17 cellular contexts compared by ENCODE assay signal in the genomic region with DNA sequence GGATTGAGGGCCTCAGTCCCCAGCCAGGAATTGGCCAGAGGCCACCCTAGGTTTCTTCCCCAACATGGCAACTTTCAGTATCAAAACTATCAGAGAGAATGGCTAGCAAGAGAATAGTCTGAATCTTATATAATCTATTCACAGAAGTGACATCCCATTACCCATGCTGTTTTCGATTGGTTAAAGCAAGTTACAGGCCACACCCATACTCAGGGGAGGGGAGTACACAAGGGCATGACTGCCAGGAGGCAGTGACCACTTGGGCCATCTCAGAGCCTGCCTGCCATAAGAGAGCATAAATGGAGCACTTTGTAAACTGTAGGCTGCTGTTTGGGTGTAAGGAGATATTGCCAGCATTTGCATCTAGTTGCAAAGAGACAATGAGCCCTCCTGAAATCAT.
"Had no signal": no experiment of that assay in that cellular context is flagged by ENCODE, and none has a peak within 500 bp of the region (broad histone marks: within the 10 kb centered on the region; RNA-seq: fewer than 3 reads in every experiment).

No MANE protein-coding gene starts in this region.

- H3K9me3 ChIP-seq: body of pancreas, esophagus squamous epithelium, lower lobe of right lung, prostate gland, stomach, testis had no signal

- H3K36me3 ChIP-seq: esophagus squamous epithelium, lower lobe of right lung, prostate gland, stomach had no signal

- H3K4me1 ChIP-seq: body of pancreas, foreskin keratinocyte, prostate gland had no signal

- H3K4me1 Mint-ChIP-seq: WTC11 had no signal

- H3K9me3 Mint-ChIP-seq: activated CD8-positive, alpha-beta T cell treated with anti-CD3 and anti-CD28 coated beads for 36 hours; activated naive CD4-positive, alpha-beta T cell treated with anti-CD3 and anti-CD28 coated beads, Interleukin-2, amount 50 U/mL, for 24 hours; mesothelial cell of epicardium had no signal

- H3K27me3 ChIP-seq: body of pancreas, testis had no signal

- DNase-seq: activated CD4-positive, alpha-beta T cell treated with anti-CD3 and anti-CD28 coated beads for 4 hours; activated CD8-positive, alpha-beta T cell treated with anti-CD3 and anti-CD28 coated beads for 36 hours; activated T-cell treated with anti-CD3 and anti-CD28 coated beads, Interleukin-2, amount 50 U/mL, for 48 hours; body of pancreas; effector CD8-positive, alpha-beta T cell; esophagus squamous epithelium; lower lobe of right lung; stomach; testis had no signal

- H3K4me3 ChIP-seq: body of pancreas, esophagus squamous epithelium, lower lobe of right lung, prostate gland, stomach, testis had no signal

- ATAC-seq: activated CD8-positive, alpha-beta T cell treated with anti-CD3 and anti-CD28 coated beads for 36 hours; body of pancreas; lower lobe of right lung; WTC11 had no signal

- H3K36me3 Mint-ChIP-seq: activated naive CD4-positive, alpha-beta T cell treated with anti-CD3 and anti-CD28 coated beads, Interleukin-2, amount 50 U/mL, for 24 hours; mesothelial cell of epicardium; WTC11 had no signal

- H3K27ac ChIP-seq: body of pancreas, esophagus squamous epithelium, foreskin keratinocyte, lower lobe of right lung, prostate gland, stomach, testis had no signal

- FAIRE-seq: endothelial cell of umbilical vein, small intestine, TTC549 had no signal

- H3K27ac Mint-ChIP-seq: activated CD8-positive, alpha-beta T cell treated with anti-CD3 and anti-CD28 coated beads for 36 hours; activated naive CD4-positive, alpha-beta T cell treated with anti-CD3 and anti-CD28 coated beads, Interleukin-2, amount 50 U/mL, for 24 hours; WTC11 had no signal

- H3K4me3 Mint-ChIP-seq: activated CD8-positive, alpha-beta T cell treated with anti-CD3 and anti-CD28 coated beads for 36 hours; activated naive CD4-positive, alpha-beta T cell treated with anti-CD3 and anti-CD28 coated beads, Interleukin-2, amount 50 U/mL, for 24 hours; mesothelial cell of epicardium; WTC11 had no signal
